Comparison of ENCODE assay signal across 8 cellular contexts in genomic region chr11:22244986-22245592, GRCh38. TPM values are rescaled to one million over a fixed set of nuclear protein-coding genes. Genes with fewer than 3 reads are reported as not detected.
A peak's percentile ranks its signal among the peaks of the same experiment; 100 is the strongest.
DNase-seq lines count a peak whose midpoint lies in the region; ATAC-seq, FAIRE-seq and TF ChIP-seq lines count a peak whose summit lies in the region.

No MANE protein-coding gene starts in this region.

- 4 to 9% (median 7%) methylated on average over 4 of the region's 4 CpGs for WGBS in ovary, 3 donors

- no peaks in the 10 kb centered on the region for H3K9me3 ChIP-seq in ovary

- no peak overlapping the region for H3K4me3 ChIP-seq in ovary

- H3K27ac ChIP-seq in ovary, result no peak overlapping the region

- no peaks in the 10 kb centered on the region for H3K4me1 Mint-ChIP-seq in CD14-positive monocyte
- H3K4me1 Mint-ChIP-seq in activated CD4-positive, alpha-beta T cell treated with anti-CD3 and anti-CD28 coated beads, Interleukin-2, amount 10 ng/mL, durations not matched to agents 24 days and 14 days, result no peaks in the 10 kb centered on the region

- intact Hi-C loops in CD14-positive monocyte (cut with micrococcal nuclease) (no loop called here), ovary (cut with DNase I) (no loop called here)
- intact Hi-C loops in activated CD4-positive, alpha-beta T cell treated with anti-CD3 and anti-CD28 coated beads, Interleukin-2, amount 10 ng/mL, durations not matched to agents 24 days and 14 days (cut with micrococcal nuclease), result loop anchor here (1.0 kb wide), 1 partner anchor 59 kb away; no protein-coding TSS in a partner anchor

- no peak overlapping the region for H3K27ac Mint-ChIP-seq in CD14-positive monocyte
- H3K27ac Mint-ChIP-seq in activated CD4-positive, alpha-beta T cell treated with anti-CD3 and anti-CD28 coated beads, Interleukin-2, amount 10 ng/mL, durations not matched to agents 24 days and 14 days, result no peak overlapping the region

- no peaks in the 10 kb centered on the region for H3K27me3 ChIP-seq in ovary

- no peaks in the 10 kb centered on the region for H3K9me3 Mint-ChIP-seq in CD14-positive monocyte
- H3K9me3 Mint-ChIP-seq in activated CD4-positive, alpha-beta T cell treated with anti-CD3 and anti-CD28 coated beads, Interleukin-2, amount 10 ng/mL, durations not matched to agents 24 days and 14 days, result no peaks in the 10 kb centered on the region

- ATAC-seq in GM18511 (IDR thresholded peaks at IDR 0.05; ENCODE audit: unreplicated experiment), result peak; percentile 97
- ATAC-seq in HG02884 (IDR thresholded peaks at IDR 0.05; ENCODE audit: unreplicated experiment), result peak; percentile 97

- TF ChIP-seq CTCF in CD14-positive monocyte (IDR thresholded peaks at IDR 0.05), result peak; percentile 81
- peak in 1 of 3 donors; percentile 9 for TF ChIP-seq CTCF in ovary (IDR thresholded peaks at IDR 0.05)

- H3K4me1 ChIP-seq in ovary (ENCODE audit: insufficient read depth), result no peaks in the 10 kb centered on the region

- DNase-seq in CD14-positive monocyte (ENCODE audit: low spot score), result peak; percentile 46
- DNase-seq in NCI-H1105 treated with DMSO at 0.1 percent for 48 hours (lab: John Stamatoyannopoulos, UW), result peak; percentile 51
- DNase-seq in activated CD4-positive, alpha-beta T cell treated with anti-CD3 and anti-CD28 coated beads, Interleukin-2, amount 10 ng/mL, durations not matched to agents 24 days and 14 days, result peak; percentile 66
- DNase-seq in frontal cortex (ENCODE audit: low spot score in 2 of 2), result no peak
- DNase-seq in ovary, result peak in 4 of 5 donors; percentile 8 to 34 (median 17)
- no peak for DNase-seq in stimulated activated naive CD4-positive, alpha-beta T cell treated with Interleukin-2 at 50 U/mL for 16 hours (lab: John Stamatoyannopoulos, UW)

- FAIRE-seq in frontal cortex (lab: Jason Lieb, UNC), result peak; percentile 34

- no peak for TF ChIP-seq POLR2A in ovary (IDR thresholded peaks at IDR 0.05)

- H3K36me3 ChIP-seq in ovary, result no peaks in the 10 kb centered on the region

- no peak for TF ChIP-seq EP300 in ovary (IDR thresholded peaks at IDR 0.05)

- H3K27me3 Mint-ChIP-seq in CD14-positive monocyte (ENCODE audit: low read depth in 3 of 3), result peaks cover 0 to 2% (median 0%) of the 10 kb centered on the region in 3 donors
- peaks cover 6% of the 10 kb centered on the region for H3K27me3 Mint-ChIP-seq in activated CD4-positive, alpha-beta T cell treated with anti-CD3 and anti-CD28 coated beads, Interleukin-2, amount 10 ng/mL, durations not matched to agents 24 days and 14 days

- peaks cover 0 to 16% of the 10 kb centered on the region in 2 donors for H3K36me3 Mint-ChIP-seq in CD14-positive monocyte
- H3K36me3 Mint-ChIP-seq in activated CD4-positive, alpha-beta T cell treated with anti-CD3 and anti-CD28 coated beads, Interleukin-2, amount 10 ng/mL, durations not matched to agents 24 days and 14 days (ENCODE audit: low read depth), result no peaks in the 10 kb centered on the region

- no peak overlapping the region for H3K4me3 Mint-ChIP-seq in CD14-positive monocyte
- no peak overlapping the region for H3K4me3 Mint-ChIP-seq in activated CD4-positive, alpha-beta T cell treated with anti-CD3 and anti-CD28 coated beads, Interleukin-2, amount 10 ng/mL, durations not matched to agents 24 days and 14 days

RNA-seq across cellular contexts. Expression of gene ANO5, which starts 52.2 kb away (rescaled TPM):
- polyA plus RNA-seq in CD14-positive monocyte (1 to 10 TPM; 1.0 to 1.1 TPM), ovary (1 to 10 TPM in 1 of 2 donors, under 1 TPM in 1; 0.48 to 2.4 TPM)
- total RNA-seq in activated CD4-positive, alpha-beta T cell treated with anti-CD3 and anti-CD28 coated beads, Interleukin-2, amount 10 ng/mL, durations not matched to agents 24 days and 14 days, result not detected in 2 replicates
- total RNA-seq in frontal cortex (22.0 TPM), ovary (1 to 10 TPM; 1.1 to 3.7 (median 1.6) TPM)

Comparison
In these comparisons a context has a peak if more than half of its experiments do, and no peak if none do; other contexts are left out.
1. DNase-seq: peak in CD14-positive monocyte (single experiment), NCI-H1105 treated with DMSO at 0.1 percent for 48 hours (single experiment), activated CD4-positive, alpha-beta T cell treated with anti-CD3 and anti-CD28 coated beads, Interleukin-2, amount 10 ng/mL, durations not matched to agents 24 days and 14 days (single experiment) and ovary (4 of 5); none in frontal cortex (0 of 2) and stimulated activated naive CD4-positive, alpha-beta T cell treated with Interleukin-2 at 50 U/mL for 16 hours (single experiment).